ENCODE assay signal across 15 cellular contexts in the genomic region with DNA sequence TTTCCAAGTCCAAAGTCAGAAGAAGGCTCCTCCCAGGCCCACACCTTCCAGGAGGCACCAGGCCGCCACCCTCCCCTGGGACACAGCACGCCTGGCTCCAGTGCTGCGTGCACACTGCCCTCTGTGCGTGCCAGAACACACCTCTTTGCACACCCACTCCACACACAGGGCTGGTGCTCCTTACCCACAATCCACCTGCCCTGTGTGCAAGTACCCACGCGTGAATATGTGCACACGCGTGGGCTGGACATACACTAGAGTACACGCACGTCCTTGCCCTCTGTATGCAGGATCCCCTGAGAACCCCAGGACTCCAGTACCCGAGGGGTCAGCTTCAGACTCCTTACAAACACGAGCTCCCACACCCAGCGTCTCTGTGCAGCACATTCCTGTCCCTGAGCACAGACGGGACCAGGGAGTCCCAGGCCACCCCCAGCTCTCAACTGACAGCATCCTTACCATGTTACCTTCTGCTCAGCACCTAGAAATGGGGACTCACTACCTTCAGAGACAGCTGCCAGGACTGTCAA. TPM values are rescaled to one million over a fixed set of nuclear protein-coding genes. Genes with fewer than 3 reads are reported as not detected.
DNase-seq lines count a peak whose midpoint lies in the region; ATAC-seq and TF ChIP-seq lines count a peak whose summit lies in the region.
"Had no signal": no experiment of that assay in that cellular context is flagged by ENCODE, and none has a peak within 500 bp of the region (broad histone marks: within the 10 kb centered on the region; RNA-seq: fewer than 3 reads in every experiment).

No MANE protein-coding gene starts in this region.

- H3K4me1 Mint-ChIP-seq in activated CD4-positive, alpha-beta T cell treated with anti-CD3 and anti-CD28 coated beads, Interleukin-2, amount 10 ng/mL, durations not matched to agents 7 days and 5 days = peaks cover 11% of the 10 kb centered on the region
- H3K4me1 Mint-ChIP-seq in naive thymus-derived CD8-positive, alpha-beta T cell = peaks cover 13 to 34% (median 23%) of the 10 kb centered on the region in 4 donors

- H3K4me3 ChIP-seq in transverse colon (no peak overlapping the region), foreskin fibroblast (ENCODE audit: low read depth in 1 of 2, low read length in 2 of 2) (no peak overlapping the region)
- H3K4me3 ChIP-seq: A549, SJCRH30, thyroid gland had no signal

- H3K9me3 ChIP-seq in transverse colon = no peaks in the 10 kb centered on the region
- H3K9me3 ChIP-seq: A549, SJCRH30, thyroid gland had no signal

- 48% methylated on average over 14 of the region's 14 CpGs; no CpG with 5 or more reads in 1 of the 2 donors for WGBS in transverse colon (ENCODE audit: low coverage in 1 of 2), 2 donors

- no peaks in the 10 kb centered on the region for H3K36me3 ChIP-seq in transverse colon
- H3K36me3 ChIP-seq: SJCRH30, thyroid gland had no signal

- peak overlapping the region; percentile 42 for H3K4me3 Mint-ChIP-seq in activated CD4-positive, alpha-beta T cell treated with anti-CD3 and anti-CD28 coated beads, Interleukin-2, amount 10 ng/mL, durations not matched to agents 7 days and 5 days
- H3K4me3 Mint-ChIP-seq in naive thymus-derived CD8-positive, alpha-beta T cell = peak overlapping the region in 9 of 10 donors; percentile 21 to 79 (median 60)
- H3K4me3 Mint-ChIP-seq: activated CD8-positive, alpha-beta T cell treated with anti-CD3 and anti-CD28 coated beads, Interleukin-2, amount 10 ng/mL, durations not matched to agents 7 days and 5 days had no signal

- TF ChIP-seq EP300 in transverse colon (IDR thresholded peaks at IDR 0.05; ENCODE audit: low read depth) = no peak

- CTCF ChIA-PET in activated CD4-positive, alpha-beta T cell treated with anti-CD3 and anti-CD28 coated beads, Interleukin-2, amount 10 ng/mL, durations not matched to agents 7 days and 5 days (lab: Charles Lee) = no interaction called here

- H3K36me3 Mint-ChIP-seq in activated CD4-positive, alpha-beta T cell treated with anti-CD3 and anti-CD28 coated beads, Interleukin-2, amount 10 ng/mL, durations not matched to agents 7 days and 5 days (ENCODE audit: low read depth) = no peaks in the 10 kb centered on the region
- H3K36me3 Mint-ChIP-seq in naive thymus-derived CD8-positive, alpha-beta T cell = peaks cover 0 to 3% (median 0%) of the 10 kb centered on the region in 3 donors

- peaks cover 19% of the 10 kb centered on the region for H3K27me3 Mint-ChIP-seq in activated CD4-positive, alpha-beta T cell treated with anti-CD3 and anti-CD28 coated beads, Interleukin-2, amount 10 ng/mL, durations not matched to agents 7 days and 5 days
- peaks cover 0 to 3% (median 0%) of the 10 kb centered on the region in 5 donors for H3K27me3 Mint-ChIP-seq in naive thymus-derived CD8-positive, alpha-beta T cell

- DNase-seq in activated CD4-positive, alpha-beta T cell treated with anti-CD3 and anti-CD28 coated beads, Interleukin-2, amount 10 ng/mL, durations not matched to agents 7 days and 5 days = no peak
- no peak for DNase-seq in activated CD4-positive, alpha-beta T cell treated with anti-CD3 and anti-CD28 coated beads for 1 hour
- DNase-seq in caudate nucleus (lab: John Stamatoyannopoulos, UW) = peak in 7 of 61 donors; percentile 36 to 59 (median 47)
- peak in 1 of 10 donors; percentile 54 for DNase-seq in naive thymus-derived CD8-positive, alpha-beta T cell
- DNase-seq in transverse colon = peak; percentile 82
- no peak for DNase-seq in foreskin fibroblast
- DNase-seq in NCI-H2196 (lab: John Stamatoyannopoulos, UW; ENCODE audit: unreplicated experiment) = no peak
- DNase-seq: activated CD8-positive, alpha-beta T cell treated with anti-CD3 and anti-CD28 coated beads, Interleukin-2, amount 10 ng/mL, durations not matched to agents 7 days and 5 days; foreskin melanocyte; SJCRH30; thyroid gland had no signal

- H3K4me1 ChIP-seq in transverse colon = peaks cover 33 to 80% (median 52%) of the 10 kb centered on the region in 4 donors

- peaks cover 2% of the 10 kb centered on the region for H3K27me3 ChIP-seq in transverse colon
- H3K27me3 ChIP-seq: thyroid gland had no signal

- H3K27ac ChIP-seq in caudate nucleus (ENCODE audit: low read depth, low read length) (peak overlapping the region; percentile 67), transverse colon (peak overlapping the region; percentile 74 to 84 (median 83))
- H3K27ac ChIP-seq: A549, SJCRH30, thyroid gland had no signal

- peak; percentile 44 for TF ChIP-seq POLR2A in transverse colon (IDR thresholded peaks at IDR 0.05)

- TF ChIP-seq CTCF in transverse colon (IDR thresholded peaks at IDR 0.05) (no peak), foreskin fibroblast (IDR thresholded peaks at IDR 0.05; ENCODE audit: low read depth, low read length) (no peak)

- H3K9me3 Mint-ChIP-seq in activated CD4-positive, alpha-beta T cell treated with anti-CD3 and anti-CD28 coated beads, Interleukin-2, amount 10 ng/mL, durations not matched to agents 7 days and 5 days = no peaks in the 10 kb centered on the region
- no peaks in the 10 kb centered on the region for H3K9me3 Mint-ChIP-seq in naive thymus-derived CD8-positive, alpha-beta T cell

- in situ Hi-C loops in transverse colon (cut with MboI; ENCODE audit: low pct_ligation_motif_present in 1 of 4, low pct_unique_long_range_greater_than_20kb in 1 of 4, low sequenced_read_pairs in 3 of 4) = no loop called here

- intact Hi-C loops in transverse colon (cut with DNase I; ENCODE audit: low total_unique reads) = loop anchor here (10.0 kb wide), 1 partner anchor 815 kb away; no protein-coding TSS in a partner anchor

- ATAC-seq in naive thymus-derived CD8-positive, alpha-beta T cell = no peak
- no peak for ATAC-seq in HG02571 (IDR thresholded peaks at IDR 0.05; ENCODE audit: unreplicated experiment)
- ATAC-seq: A549; activated CD8-positive, alpha-beta T cell treated with anti-CD3 and anti-CD28 coated beads, Interleukin-2, amount 10 ng/mL, durations not matched to agents 7 days and 5 days had no signal

- no peak overlapping the region for H3K27ac Mint-ChIP-seq in activated CD4-positive, alpha-beta T cell treated with anti-CD3 and anti-CD28 coated beads, Interleukin-2, amount 10 ng/mL, durations not matched to agents 7 days and 5 days
- peak overlapping the region in 9 of 10 donors; percentile 54 to 92 (median 83) for H3K27ac Mint-ChIP-seq in naive thymus-derived CD8-positive, alpha-beta T cell
- H3K27ac Mint-ChIP-seq: activated CD8-positive, alpha-beta T cell treated with anti-CD3 and anti-CD28 coated beads, Interleukin-2, amount 10 ng/mL, durations not matched to agents 7 days and 5 days had no signal

- POLR2A ChIA-PET in activated CD4-positive, alpha-beta T cell treated with anti-CD3 and anti-CD28 coated beads, Interleukin-2, amount 10 ng/mL, durations not matched to agents 7 days and 5 days (lab: Charles Lee) = no interaction called here
- POLR2A ChIA-PET in naive thymus-derived CD8-positive, alpha-beta T cell (lab: Charles Lee) = interaction anchor here (1.0 to 1.7 kb wide), 3 partner anchors 11 to 23 kb away, joined by 3 to 5 read pairs (median 4); no protein-coding TSS in a partner anchor

RNA-seq across cellular contexts. Expression of gene DUSP8, which starts 2.8 kb away (rescaled TPM):
- under 1 TPM; 0.22 to 0.23 TPM for total RNA-seq in activated CD4-positive, alpha-beta T cell treated with anti-CD3 and anti-CD28 coated beads, Interleukin-2, amount 10 ng/mL, durations not matched to agents 7 days and 5 days
- total RNA-seq in naive thymus-derived CD8-positive, alpha-beta T cell = 1 to 10 TPM; 3.1 to 5.1 TPM
- under 1 TPM in 2 of 3 donors, not detected in 1; 0.17 to 0.39 TPM for polyA plus RNA-seq in naive thymus-derived CD8-positive, alpha-beta T cell
- total RNA-seq in transverse colon = 10 to 100 TPM; 13.3 to 31.8 (median 19.8) TPM

RNA-seq across cellular contexts. Expression of gene KRTAP5-1, which starts 15.8 kb away (rescaled TPM):
- not detected for total RNA-seq in activated CD4-positive, alpha-beta T cell treated with anti-CD3 and anti-CD28 coated beads, Interleukin-2, amount 10 ng/mL, durations not matched to agents 7 days and 5 days
- not detected for total RNA-seq in naive thymus-derived CD8-positive, alpha-beta T cell
- not detected for polyA plus RNA-seq in naive thymus-derived CD8-positive, alpha-beta T cell
- not detected for total RNA-seq in transverse colon
- total RNA-seq: activated CD8-positive, alpha-beta T cell treated with anti-CD3 and anti-CD28 coated beads, Interleukin-2, amount 10 ng/mL, durations not matched to agents 7 days and 5 days; bronchial epithelial cell; pulmonary artery endothelial cell; SJCRH30; thyroid gland had no signal
- polyA plus RNA-seq: A549 had no signal

RNA-seq across cellular contexts. Expression of gene KRTAP5-2, which starts 28.8 kb away (rescaled TPM):
- total RNA-seq in activated CD4-positive, alpha-beta T cell treated with anti-CD3 and anti-CD28 coated beads, Interleukin-2, amount 10 ng/mL, durations not matched to agents 7 days and 5 days = not detected
- not detected for total RNA-seq in naive thymus-derived CD8-positive, alpha-beta T cell
- not detected for polyA plus RNA-seq in naive thymus-derived CD8-positive, alpha-beta T cell
- total RNA-seq in transverse colon = not detected
- total RNA-seq: activated CD8-positive, alpha-beta T cell treated with anti-CD3 and anti-CD28 coated beads, Interleukin-2, amount 10 ng/mL, durations not matched to agents 7 days and 5 days; bronchial epithelial cell; pulmonary artery endothelial cell; SJCRH30; thyroid gland had no signal
- polyA plus RNA-seq: A549 had no signal

RNA-seq across cellular contexts. Expression of gene KRTAP5-3, which starts 38.9 kb away (rescaled TPM):
- total RNA-seq in activated CD4-positive, alpha-beta T cell treated with anti-CD3 and anti-CD28 coated beads, Interleukin-2, amount 10 ng/mL, durations not matched to agents 7 days and 5 days = not detected
- not detected for total RNA-seq in naive thymus-derived CD8-positive, alpha-beta T cell
- not detected for polyA plus RNA-seq in naive thymus-derived CD8-positive, alpha-beta T cell
- not detected for total RNA-seq in transverse colon
- total RNA-seq: activated CD8-positive, alpha-beta T cell treated with anti-CD3 and anti-CD28 coated beads, Interleukin-2, amount 10 ng/mL, durations not matched to agents 7 days and 5 days; bronchial epithelial cell; pulmonary artery endothelial cell; SJCRH30; thyroid gland had no signal
- polyA plus RNA-seq: A549 had no signal

RNA-seq across cellular contexts. Expression of gene KRTAP5-4, which starts 52.6 kb away (rescaled TPM):
- total RNA-seq in activated CD4-positive, alpha-beta T cell treated with anti-CD3 and anti-CD28 coated beads, Interleukin-2, amount 10 ng/mL, durations not matched to agents 7 days and 5 days = not detected
- total RNA-seq in naive thymus-derived CD8-positive, alpha-beta T cell = not detected
- polyA plus RNA-seq in naive thymus-derived CD8-positive, alpha-beta T cell = not detected
- not detected for total RNA-seq in transverse colon
- total RNA-seq: activated CD8-positive, alpha-beta T cell treated with anti-CD3 and anti-CD28 coated beads, Interleukin-2, amount 10 ng/mL, durations not matched to agents 7 days and 5 days; bronchial epithelial cell; pulmonary artery endothelial cell; SJCRH30; thyroid gland had no signal
- polyA plus RNA-seq: A549 had no signal
